9 cellular contexts compared by ENCODE assay signal in the genomic region with DNA sequence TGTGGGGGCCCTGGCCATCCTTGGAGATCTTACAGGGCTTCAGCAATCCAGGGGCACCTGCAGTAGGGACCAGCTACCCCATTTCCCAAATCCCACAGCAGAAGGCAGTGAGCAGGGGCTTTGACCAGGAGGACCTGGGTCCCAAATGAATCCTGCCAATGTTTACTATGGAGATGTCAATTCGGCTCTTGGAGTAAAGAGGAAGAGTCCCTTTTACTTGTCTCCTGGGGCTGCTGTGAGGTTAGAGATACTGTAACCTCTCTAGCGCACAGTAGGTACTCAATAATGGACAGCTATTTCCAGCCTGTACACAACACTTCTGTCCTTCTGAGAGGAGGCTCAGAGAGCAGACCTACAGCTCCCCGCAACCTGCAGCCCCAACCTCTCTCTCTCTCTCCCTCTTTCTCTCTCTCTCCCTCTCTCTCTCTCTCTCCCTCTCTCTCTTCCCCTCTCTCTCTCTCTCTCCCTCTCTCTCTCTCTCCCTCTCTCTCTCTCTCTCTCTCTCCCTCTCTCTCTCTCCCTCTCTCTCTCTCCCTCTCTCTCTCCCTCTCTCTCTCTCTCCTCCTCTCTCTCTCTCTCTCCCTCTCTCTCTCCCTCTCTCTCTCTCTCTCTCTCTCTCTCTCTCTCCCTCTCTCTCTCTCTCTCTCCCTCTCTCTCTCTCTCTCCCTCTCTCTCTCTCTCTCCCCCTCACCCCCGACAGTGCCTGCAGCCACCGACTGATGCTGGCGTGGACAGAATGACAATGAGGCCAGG. TPM values are rescaled to one million over a fixed set of nuclear protein-coding genes. Genes with fewer than 3 reads are reported as not detected.
DNase-seq lines count a peak whose midpoint lies in the region; ATAC-seq, FAIRE-seq and TF ChIP-seq lines count a peak whose summit lies in the region.
"Not testable (repeated sequence)": the region's sequence is repeated elsewhere in the genome, so short reads cannot be mapped to it uniquely, and the experiment has no call there.
"Had no signal": no experiment of that assay in that cellular context is flagged by ENCODE, and none has a peak within 500 bp of the region (broad histone marks: within the 10 kb centered on the region; RNA-seq: fewer than 3 reads in every experiment).

No MANE protein-coding gene starts in this region.

- H3K4me1 ChIP-seq in HEK293 (ENCODE audit: control insufficient read depth, insufficient read depth, low read length); Panc1 (ENCODE audit: control insufficient read depth, insufficient read depth, low read length); GM12878 (ENCODE audit: control insufficient read depth, insufficient read depth, low read length): not testable (repeated sequence)
- peaks cover 41% of the 10 kb centered on the region for H3K4me1 ChIP-seq in endothelial cell of umbilical vein (ENCODE audit: control insufficient read depth, extremely low read depth, insufficient read depth, low read length)
- H3K4me1 ChIP-seq in neuronal stem cell (ENCODE audit: control insufficient read depth in 2 of 2, insufficient read depth in 1 of 2, low read depth in 1 of 2, low read length in 2 of 2): peaks cover 6 to 12% of the 10 kb centered on the region in 2 donors

- not testable (repeated sequence) for H3K36me3 ChIP-seq in HEK293 (ENCODE audit: control insufficient read depth in 2 of 2, insufficient read depth in 1 of 2, low read length in 2 of 2); Panc1 (ENCODE audit: control insufficient read depth, insufficient read depth, low read length); GM12878 (ENCODE audit: control insufficient read depth in 2 of 2, insufficient read depth in 2 of 2, low read length in 1 of 2); endothelial cell of umbilical vein (ENCODE audit: control insufficient read depth in 2 of 2, extremely low read depth in 1 of 2, insufficient read depth in 2 of 2, low read length in 2 of 2); neuronal stem cell (replicated peaks in 1 of 2; ENCODE audit: control insufficient read depth in 2 of 2, insufficient read depth in 2 of 2, low read length in 2 of 2)

- not testable (repeated sequence) for TF ChIP-seq POLR2A in GM12878 (IDR thresholded peaks at IDR 0.05; ENCODE audit: low read depth, low read length); endothelial cell of umbilical vein (IDR thresholded peaks at IDR 0.05; ENCODE audit: low read depth, low read length)

- TF ChIP-seq CTCF in C4-2B (conservative IDR thresholded peaks at IDR 0.05); HEK293 (tag by site-specific recombination; IDR thresholded peaks at IDR 0.05); Panc1 (IDR thresholded peaks at IDR 0.05); GM12878 (IDR thresholded peaks at IDR 0.05 in 2 of 3, conservative IDR thresholded peaks at IDR 0.05 in 1 of 3; ENCODE audit: control insufficient read depth in 2 of 3, extremely low read depth in 1 of 3, insufficient read depth in 1 of 3, low read depth in 3 of 3, low read length in 3 of 3); endothelial cell of umbilical vein (IDR thresholded peaks at IDR 0.05; ENCODE audit: extremely low read depth in 1 of 2, insufficient read depth in 1 of 2, low read depth in 1 of 2, low read length in 2 of 2): not testable (repeated sequence)

- not testable (repeated sequence) for BruUV-seq in Panc1 (replicated peaks; lab: Mats Ljungman, UMichigan); GM12878 (replicated peaks; lab: Mats Ljungman, UMichigan); endothelial cell of umbilical vein (replicated peaks; lab: Mats Ljungman, UMichigan)

- H4K8ac ChIP-seq in neuronal stem cell (ENCODE audit: low read depth, low read length): not testable (repeated sequence)

- POLR2A ChIA-PET in HEK293 (lab: Yijun Ruan, JAX); GM12878 (lab: Charles Lee); endothelial cell of umbilical vein (lab: Charles Lee): not testable (repeated sequence)
- POLR2A ChIA-PET in Panc1 (lab: Charles Lee): interaction anchor here (0.6 kb wide), 1 partner anchor 224 kb away, joined by 3 read pairs; no protein-coding TSS in a partner anchor

- SMC1A ChIA-PET in GM12878 (lab: Charles Lee; ENCODE audit: uncharacterized antibody, unreplicated experiment): not testable (repeated sequence)

- H3K9ac ChIP-seq in GM12878 (ENCODE audit: control insufficient read depth, insufficient read depth, low read length); endothelial cell of umbilical vein (replicated peaks; ENCODE audit: extremely low read depth, insufficient read depth, low read length); neuronal stem cell (ENCODE audit: low read depth, low read length, poor library complexity): not testable (repeated sequence)

- in situ Hi-C loops in Panc1 (cut with HindIII; ENCODE audit: low pct_unique_long_range_greater_than_20kb, low sequenced_read_pairs); GM12878 (cut with MboI): not testable (repeated sequence)

- H3K79me2 ChIP-seq in GM12878 (ENCODE audit: control insufficient read depth, insufficient read depth, low read length); endothelial cell of umbilical vein (ENCODE audit: control insufficient read depth, insufficient read depth, low read length): not testable (repeated sequence)

- H3K23ac ChIP-seq in neuronal stem cell (ENCODE audit: low read depth, low read length, poor library complexity): not testable (repeated sequence)

- TF ChIP-seq EP300 in GM12878 (IDR thresholded peaks at IDR 0.05; ENCODE audit: borderline replicate concordance in 1 of 2, control insufficient read depth in 1 of 2, low read depth in 2 of 2, low read length in 2 of 2): not testable (repeated sequence)

- not testable (repeated sequence) for H2BK120ac ChIP-seq in neuronal stem cell (ENCODE audit: low read depth, low read length)

- not testable (repeated sequence) for DNase-seq in Panc1 (ENCODE audit: low read depth, low spot score); GM12878 (ENCODE audit: low read depth, low spot score); endothelial cell of umbilical vein (ENCODE audit: low read depth, low spot score); neuronal stem cell (ENCODE audit: low spot score)
- peak; percentile 11 for DNase-seq in kidney tubule cell (ENCODE audit: low spot score)

- not testable (repeated sequence) for H3K14ac ChIP-seq in neuronal stem cell (ENCODE audit: low read length)

- dilution Hi-C loops in endothelial cell of umbilical vein (cut with MboI; ENCODE audit: extremely low pct_ligation_motif_present, low sequenced_read_pairs): not testable (repeated sequence)

- not testable (repeated sequence) for H3K4ac ChIP-seq in neuronal stem cell (ENCODE audit: low read length)

- CTCF ChIA-PET in HEK293 (lab: Yijun Ruan, JAX) (interaction anchor here (1.0 to 1.8 kb wide), 2 partner anchors 129 to 130 kb away, joined by 3 to 6 read pairs; no protein-coding TSS in a partner anchor), endothelial cell of umbilical vein (lab: Charles Lee) (interaction anchor here (0.8 to 2.2 kb wide), 6 partner anchors 8 to 128 kb away, joined by 3 to 11 read pairs (median 3); no protein-coding TSS in a partner anchor)
- CTCF ChIA-PET in Panc1 (lab: Charles Lee); GM12878 (lab: Yijun Ruan, JAX): not testable (repeated sequence)

- H3K4me2 ChIP-seq in GM12878 (ENCODE audit: control insufficient read depth, insufficient read depth); neuronal stem cell (ENCODE audit: insufficient read depth, low read length, poor library complexity, severe bottlenecking): not testable (repeated sequence)
- H3K4me2 ChIP-seq in endothelial cell of umbilical vein (ENCODE audit: insufficient read depth, low read length): peak overlapping the region; percentile 31

- FAIRE-seq in GM12878 (lab: Jason Lieb, UNC); endothelial cell of umbilical vein (lab: Jason Lieb, UNC): not testable (repeated sequence)

- not testable (repeated sequence) for H4K20me1 ChIP-seq in GM12878 (ENCODE audit: control insufficient read depth, insufficient read depth); endothelial cell of umbilical vein (replicated peaks; ENCODE audit: control insufficient read depth, extremely low read depth, insufficient read depth, low read length)

- H2AFZ ChIP-seq in GM12878 (ENCODE audit: control insufficient read depth, low read depth, low read length); endothelial cell of umbilical vein (ENCODE audit: low read depth, low read length); neuronal stem cell (ENCODE audit: low read length): not testable (repeated sequence)

- not testable (repeated sequence) for ATAC-seq in Panc1, GM12878

- TF ChIP-seq RAD21 in GM12878 (IDR thresholded peaks at IDR 0.05; ENCODE audit: insufficient read depth, low read depth, low read length): not testable (repeated sequence)

- not testable (repeated sequence) for H3K9me3 ChIP-seq in HEK293 (ENCODE audit: control insufficient read depth, insufficient read depth, low read depth, low read length); Panc1 (ENCODE audit: control insufficient read depth, insufficient read depth, low read depth, low read length); GM12878 (replicated peaks; ENCODE audit: control insufficient read depth, insufficient read depth, low read length); endothelial cell of umbilical vein (replicated peaks; ENCODE audit: control insufficient read depth, insufficient read depth, low read length); neuronal stem cell (replicated peaks in 1 of 2; ENCODE audit: control insufficient read depth in 2 of 2, insufficient read depth in 1 of 2, low read depth in 1 of 2, low read length in 2 of 2)

- 41% methylated on average over 5 of the region's 6 CpGs for WGBS in GM12878 (ENCODE audit: insufficient coverage, insufficient replicate concordance, low lambda C conversion rate, missing lambda C conversion rate)
- WGBS in neuronal stem cell (ENCODE audit: extremely low coverage in 2 of 2, insufficient read length in 2 of 2, insufficient replicate concordance in 1 of 2), 2 donors: no CpG with 5 or more reads among the region's 6 CpGs

- not testable (repeated sequence) for H3K4me3 ChIP-seq in HEK293 (ENCODE audit: low read depth, low read length); Panc1 (ENCODE audit: low read depth in 2 of 2, low read length in 2 of 2); GM12878; endothelial cell of umbilical vein (replicated peaks in 1 of 3; ENCODE audit: insufficient read depth in 1 of 3, low read depth in 1 of 3, low read length in 3 of 3); neuronal stem cell (ENCODE audit: low read length in 2 of 2)

- H3K9me1 ChIP-seq in endothelial cell of umbilical vein (replicated peaks; ENCODE audit: control insufficient read depth, extremely low read depth, insufficient read depth, low read length): not testable (repeated sequence)

- not testable (repeated sequence) for H3K79me1 ChIP-seq in neuronal stem cell (ENCODE audit: low read depth, low read length)

- RAD21 ChIA-PET in GM12878 (lab: Charles Lee; ENCODE audit: unreplicated experiment): not testable (repeated sequence)

- H2BK12ac ChIP-seq in neuronal stem cell (ENCODE audit: low read length): not testable (repeated sequence)

- intact Hi-C loops in Panc1 (cut with micrococcal nuclease; ENCODE audit: unreplicated experiment); GM12878 (cut with micrococcal nuclease; ENCODE audit: unreplicated experiment); endothelial cell of umbilical vein (cut with micrococcal nuclease): not testable (repeated sequence)

- H2AK5ac ChIP-seq in neuronal stem cell (ENCODE audit: low read depth, low read length): peak overlapping the region; percentile 15

- H4K91ac ChIP-seq in neuronal stem cell (ENCODE audit: low read depth, low read length, poor library complexity): not testable (repeated sequence)

- not testable (repeated sequence) for H2BK5ac ChIP-seq in neuronal stem cell (ENCODE audit: low read length)

- not testable (repeated sequence) for H3K18ac ChIP-seq in neuronal stem cell (ENCODE audit: low read length)

- not testable (repeated sequence) for H2BK15ac ChIP-seq in neuronal stem cell (ENCODE audit: low read length)

- H3K27me3 ChIP-seq in Panc1 (ENCODE audit: control insufficient read depth, insufficient read depth, low read length); GM12878 (replicated peaks in 1 of 2; ENCODE audit: control insufficient read depth in 2 of 2, insufficient read depth in 2 of 2, low read length in 1 of 2); endothelial cell of umbilical vein (ENCODE audit: control insufficient read depth in 2 of 2, insufficient read depth in 2 of 2, low read length in 2 of 2): not testable (repeated sequence)
- peaks cover 10 to 79% (median 25%) of the 10 kb centered on the region in 3 experiments for H3K27me3 ChIP-seq in neuronal stem cell (ENCODE audit: control insufficient read depth in 3 of 3, insufficient read depth in 3 of 3, low read depth in 1 of 3, low read length in 3 of 3)

- H3K27ac ChIP-seq in C4-2B: peak overlapping the region; percentile 90; the same call in 1 of the 2 replicates
- not testable (repeated sequence) for H3K27ac ChIP-seq in HEK293 (ENCODE audit: extremely low read depth, low read depth, low read length); GM12878 (ENCODE audit: control insufficient read depth, insufficient read depth); endothelial cell of umbilical vein (ENCODE audit: insufficient read depth, low read depth, low read length); neuronal stem cell (replicated peaks; ENCODE audit: low read length)
- H3K27ac ChIP-seq in Panc1 (ENCODE audit: low read length): 0 out of 2 replicates have a peak overlapping the region, but pooled peaks have one; percentile 7

RNA-seq across cellular contexts. Expression of gene CYTH4, which starts 46.4 kb away (rescaled TPM):
- total RNA-seq in Panc1 (2021; ENCODE audit: unreplicated experiment) (1.3 TPM), GM12878 (2014; rRNA removed) (23.2 TPM in 2 replicates), GM12878 (2014; rRNA removed; fragmentation: Illumina TruSeq; extraction: Trizol) (17.2 and 18.3 TPM in 2 replicates), GM12878 (2021) (25.8 and 26.0 TPM in 2 replicates), endothelial cell of umbilical vein (not detected in 2 replicates)
- 1.6 TPM for polyA plus RNA-seq in Panc1 (2012; ENCODE audit: insufficient read length)
- total RNA-seq in GM12878 (2013; cell fraction: nucleolus; rRNA removed): 94.2 and 114 TPM in 2 replicates
- polyA plus RNA-seq in GM12878 (2011; ENCODE audit: low read depth): 7.0 TPM
- polyA plus RNA-seq in GM12878 (2011; rRNA removed) (19.4 and 24.1 TPM in 2 replicates), GM12878 (2014; fragmentation: Illumina TruSeq; extraction: Trizol) (9.1 and 16.6 TPM in 2 replicates), GM12878 (2014; fragmentation: Nextera tagmentation; extraction: Ambion mirVana) (1 to 10 TPM; 1.5 to 1.8 TPM), GM12878 (2014; rRNA removed) (23.6 and 27.3 TPM in 2 replicates), GM12878 (2016; fragmentation: Nextera tagmentation; extraction: Ambion mirVana) (10 to 100 TPM; 12.4 TPM), endothelial cell of umbilical vein (0.06 and 0.29 TPM in 2 replicates)
- polyA plus RNA-seq in GM12878 (2011; cell fraction: cytosol; rRNA removed): 22.7 and 30.1 TPM in 2 replicates
- 148 and 167 TPM in 2 replicates for polyA plus RNA-seq in GM12878 (2011; cell fraction: nucleus; rRNA removed)
- polyA plus RNA-seq in GM12878 (2012): 15.7 and 21.2 TPM in 2 replicates
- 14.9 and 23.6 TPM in 2 replicates for polyA minus RNA-seq in GM12878 (2011; rRNA and poly(A)+ RNA removed)
- 5.5 and 6.7 TPM in 2 replicates for polyA minus RNA-seq in GM12878 (2011; cell fraction: cytosol; rRNA and poly(A)+ RNA removed)
- 23.1 and 31.4 TPM in 2 replicates for polyA minus RNA-seq in GM12878 (2011; cell fraction: nucleus; rRNA and poly(A)+ RNA removed)
- polyA plus RNA-seq in endothelial cell of umbilical vein (2011; cell fraction: cytosol; rRNA removed): 0.10 TPM in 1 of 2 replicates, not detected in the other
- 0.11 and 0.27 TPM in 2 replicates for polyA plus RNA-seq in endothelial cell of umbilical vein (2011; cell fraction: nucleus; rRNA removed)
- 0.11 and 0.40 TPM in 2 replicates for polyA plus RNA-seq in endothelial cell of umbilical vein (2012)
- 0.17 and 0.63 TPM in 2 replicates for polyA minus RNA-seq in endothelial cell of umbilical vein
- not detected for polyA minus RNA-seq in endothelial cell of umbilical vein (2011; cell fraction: cytosol; rRNA and poly(A)+ RNA removed)
- polyA minus RNA-seq in endothelial cell of umbilical vein (2011; cell fraction: nucleus; rRNA and poly(A)+ RNA removed): not detected in 2 replicates
- not detected for polyA plus RNA-seq in neuronal stem cell (2013, experiment 1 of 2)
- not detected for polyA plus RNA-seq in neuronal stem cell (2013, experiment 2 of 2)
- total RNA-seq: GM23338 had no signal
- polyA plus RNA-seq: BJ, GM23338 had no signal
